Comparison of ENCODE assay signal across 14 cellular contexts in the genomic region with DNA sequence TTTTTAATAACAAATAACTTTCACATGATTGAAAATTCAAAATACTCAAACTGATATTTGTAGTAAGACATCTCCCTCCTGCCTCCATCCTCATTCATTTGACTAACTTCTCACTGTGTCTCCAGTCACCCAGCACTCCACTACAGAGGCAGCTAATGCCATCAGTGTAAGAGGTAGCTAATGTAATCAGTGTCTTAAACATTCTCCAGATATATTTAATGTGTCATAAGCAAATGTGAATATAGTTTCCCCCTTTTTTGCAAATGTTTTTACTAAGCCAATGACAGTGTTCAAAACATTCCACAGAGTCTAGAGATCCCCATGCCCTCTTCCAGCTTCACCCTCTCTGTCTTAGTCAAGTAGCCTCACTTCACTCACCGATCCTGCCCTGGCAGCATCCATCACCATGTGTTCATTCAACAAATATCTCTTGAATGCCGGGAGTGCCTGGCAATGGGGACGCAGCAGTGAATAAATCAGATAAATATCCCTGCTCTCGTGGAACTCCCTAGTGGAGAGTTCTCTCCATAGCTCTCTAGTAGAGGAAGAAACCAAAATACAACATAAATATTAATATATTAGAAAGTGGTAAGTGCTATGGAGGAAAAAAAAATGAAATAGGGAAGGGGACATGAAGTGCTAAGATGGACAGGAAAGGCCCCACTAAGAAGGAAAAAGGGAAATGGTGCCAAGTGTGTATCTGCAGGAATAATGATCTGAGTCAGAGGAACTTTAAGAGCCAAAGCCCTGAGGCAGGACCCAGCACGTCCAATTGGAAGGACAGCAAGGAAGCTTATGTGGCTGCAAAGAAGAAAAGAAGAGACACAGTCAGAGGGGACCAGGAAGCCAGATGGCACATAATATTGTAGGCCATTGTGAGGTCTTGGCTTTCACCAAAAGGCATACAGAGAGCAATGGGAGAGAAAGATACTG. TPM values are rescaled to one million over a fixed set of nuclear protein-coding genes. Genes with fewer than 3 reads are reported as not detected.
DNase-seq lines count a peak whose midpoint lies in the region; ATAC-seq and TF ChIP-seq lines count a peak whose summit lies in the region.
"Had no signal": no experiment of that assay in that cellular context is flagged by ENCODE, and none has a peak within 500 bp of the region (broad histone marks: within the 10 kb centered on the region; RNA-seq: fewer than 3 reads in every experiment).

No MANE protein-coding gene starts in this region.

- CTCF ChIA-PET in AG04450 (lab: Charles Lee): interaction anchor here (0.6 kb wide), 1 partner anchor 149 kb away, joined by 3 read pairs; no protein-coding TSS in a partner anchor
- CTCF ChIA-PET in activated naive CD4-positive, alpha-beta T cell treated with anti-CD3 and anti-CD28 coated beads for 36 hours (lab: Charles Lee): interaction anchor here (0.6 to 0.7 kb wide), 2 partner anchors 15 to 117 kb away, joined by 3 to 4 read pairs; no protein-coding TSS in a partner anchor

- H3K27ac Mint-ChIP-seq in brain (peak overlapping the region in 4 of 5 experiments; percentile 8 to 87 (median 74)), nephron progenitor cell (no peak overlapping the region)
- H3K27ac Mint-ChIP-seq in activated naive CD4-positive, alpha-beta T cell treated with anti-CD3 and anti-CD28 coated beads for 36 hours: no peak overlapping the region
- H3K27ac Mint-ChIP-seq: type B pancreatic cell had no signal

- H3K36me3 Mint-ChIP-seq in brain (peaks cover 64% of the 10 kb centered on the region), nephron progenitor cell (ENCODE audit: low read depth) (peaks cover 38% of the 10 kb centered on the region)
- H3K36me3 Mint-ChIP-seq in activated naive CD4-positive, alpha-beta T cell treated with anti-CD3 and anti-CD28 coated beads for 36 hours (ENCODE audit: low read depth): peaks cover 66% of the 10 kb centered on the region

- peak overlapping the region in 1 of 5 experiments; percentile 29 for H3K4me3 Mint-ChIP-seq in brain
- H3K4me3 Mint-ChIP-seq in activated naive CD4-positive, alpha-beta T cell treated with anti-CD3 and anti-CD28 coated beads for 36 hours: no peak overlapping the region
- H3K4me3 Mint-ChIP-seq in nephron progenitor cell: no peak overlapping the region
- H3K4me3 Mint-ChIP-seq: type B pancreatic cell had no signal

- 41% methylated on average over 5 of the region's 5 CpGs for WGBS in right cardiac atrium

- H3K36me3 ChIP-seq in upper lobe of right lung: peaks cover 9% of the 10 kb centered on the region

- H3K4me1 Mint-ChIP-seq in brain (peaks cover 5% of the 10 kb centered on the region), nephron progenitor cell (no peaks in the 10 kb centered on the region)
- H3K4me1 Mint-ChIP-seq in activated naive CD4-positive, alpha-beta T cell treated with anti-CD3 and anti-CD28 coated beads for 36 hours (ENCODE audit: low read depth): peaks cover 5% of the 10 kb centered on the region

- H3K4me3 ChIP-seq in AG04450 (ENCODE audit: low read depth, low read length) (no peak overlapping the region), right cardiac atrium (ENCODE audit: low read length) (no peak overlapping the region), upper lobe of right lung (no peak overlapping the region)
- H3K4me3 ChIP-seq: dorsolateral prefrontal cortex, skin epidermis had no signal

- peaks cover 2% of the 10 kb centered on the region for H3K27me3 Mint-ChIP-seq in brain
- no peaks in the 10 kb centered on the region for H3K27me3 Mint-ChIP-seq in activated naive CD4-positive, alpha-beta T cell treated with anti-CD3 and anti-CD28 coated beads for 36 hours (ENCODE audit: low read depth)
- H3K27me3 Mint-ChIP-seq in nephron progenitor cell (ENCODE audit: low read depth, poor library complexity): no peaks in the 10 kb centered on the region
- H3K27me3 Mint-ChIP-seq: type B pancreatic cell had no signal

- POLR2A ChIA-PET in AG04450 (lab: Yijun Ruan, JAX): no interaction called here

- intact Hi-C loops in right cardiac atrium (cut with DNase I) (no loop called here), upper lobe of right lung (cut with DNase I) (no loop called here)
- intact Hi-C loops in activated naive CD4-positive, alpha-beta T cell treated with anti-CD3 and anti-CD28 coated beads for 36 hours (cut with micrococcal nuclease): no loop called here

- H3K27me3 ChIP-seq in AG04450 (ENCODE audit: control insufficient read depth, insufficient read depth, low read length): no peaks in the 10 kb centered on the region
- no peaks in the 10 kb centered on the region for H3K27me3 ChIP-seq in right cardiac atrium (ENCODE audit: control insufficient read depth, insufficient read depth)
- no peaks in the 10 kb centered on the region for H3K27me3 ChIP-seq in upper lobe of right lung
- H3K27me3 ChIP-seq: dorsolateral prefrontal cortex had no signal

- peaks cover 5 to 36% (median 27%) of the 10 kb centered on the region in 5 experiments for H3K9me3 Mint-ChIP-seq in brain
- peaks cover 25% of the 10 kb centered on the region for H3K9me3 Mint-ChIP-seq in activated naive CD4-positive, alpha-beta T cell treated with anti-CD3 and anti-CD28 coated beads for 36 hours
- peaks cover 21% of the 10 kb centered on the region for H3K9me3 Mint-ChIP-seq in nephron progenitor cell
- H3K9me3 Mint-ChIP-seq: type B pancreatic cell had no signal

- peaks cover 3% of the 10 kb centered on the region for H3K4me1 ChIP-seq in right cardiac atrium (ENCODE audit: control insufficient read depth, insufficient read depth, low read length)
- no peaks in the 10 kb centered on the region for H3K4me1 ChIP-seq in upper lobe of right lung

- DNase-seq in AG04450 (ENCODE audit: low read depth, low spot score): no peak
- DNase-seq in HT1080 (ENCODE audit: low read depth): peak; percentile 25
- no peak for DNase-seq in right cardiac atrium
- no peak for DNase-seq in activated naive CD4-positive, alpha-beta T cell treated with anti-CD3 and anti-CD28 coated beads for 36 hours
- no peak for DNase-seq in upper lobe of right lung
- no peak for DNase-seq in nephron progenitor cell
- DNase-seq: activated CD4-positive, alpha-beta T cell treated with anti-CD3 and anti-CD28 coated beads for 1 hour; NCI-H510A; SHP77 treated with DMSO at 0.1 percent for 48 hours had no signal

- TF ChIP-seq CTCF in AG04450 (IDR thresholded peaks at IDR 0.05; ENCODE audit: low read depth, low read length) (peak; percentile 21; the same call in 1 of the 2 replicates), brain (conservative IDR thresholded peaks at IDR 0.05) (no peak), upper lobe of right lung (IDR thresholded peaks at IDR 0.05) (no peak), nephron progenitor cell (IDR thresholded peaks at IDR 0.05) (no peak)

- H3K9me3 ChIP-seq in AG04450 (ENCODE audit: control insufficient read depth, insufficient read depth, low read length) (no peaks in the 10 kb centered on the region), right cardiac atrium (ENCODE audit: control insufficient read depth, low read length) (no peaks in the 10 kb centered on the region), upper lobe of right lung (no peaks in the 10 kb centered on the region)

- H3K27ac ChIP-seq in AG04450 (ENCODE audit: low read depth, low read length) (no peak overlapping the region), right cardiac atrium (ENCODE audit: low read length) (no peak overlapping the region), upper lobe of right lung (no peak overlapping the region)

- ATAC-seq in right cardiac atrium (peak; percentile 42 to 72), HG03469 (IDR thresholded peaks at IDR 0.05; ENCODE audit: unreplicated experiment) (no peak), upper lobe of right lung (no peak)

RNA-seq across cellular contexts. Expression of a gene that starts 18.7 kb away (rescaled TPM):
- polyA plus RNA-seq in AG04450 (2011; rRNA removed) (16.4 and 16.6 TPM in 2 replicates), brain (ENCODE audit: insufficient read depth, low read depth, low replicate concordance) (12.4 TPM), right cardiac atrium (4.5 TPM)
- polyA minus RNA-seq in AG04450 (2011; rRNA and poly(A)+ RNA removed): 32.4 and 42.1 TPM in 2 replicates
- total RNA-seq in HT1080 (2014; rRNA removed; shearing (Covaris generic)): 22.4 and 28.0 TPM in 2 replicates
- polyA plus RNA-seq in HT1080 (2015; cell fraction: cytosol; rRNA removed): 9.6 and 12.8 TPM in 2 replicates
- 21.8 and 25.0 TPM in 2 replicates for polyA plus RNA-seq in HT1080 (2015; cell fraction: nucleus; rRNA removed)
- total RNA-seq in right cardiac atrium (10 to 100 TPM in 3 of 4 donors, 1 to 10 TPM in 1; 7.9 to 11.1 (median 10.2) TPM), upper lobe of right lung (14.3 TPM)
- total RNA-seq in activated naive CD4-positive, alpha-beta T cell treated with anti-CD3 and anti-CD28 coated beads for 36 hours: 10 to 100 TPM; 14.3 to 15.1 TPM

RNA-seq across cellular contexts. Expression of a gene that starts 30.3 kb away (rescaled TPM):
- polyA plus RNA-seq in AG04450 (2011; rRNA removed) (28.3 and 30.5 TPM in 2 replicates), brain (ENCODE audit: insufficient read depth, low read depth, low replicate concordance) (35.1 TPM), right cardiac atrium (24.8 TPM)
- polyA minus RNA-seq in AG04450 (2011; rRNA and poly(A)+ RNA removed): 41.1 and 53.9 TPM in 2 replicates
- 46.3 and 46.4 TPM in 2 replicates for total RNA-seq in HT1080 (2014; rRNA removed; shearing (Covaris generic))
- 36.1 and 43.9 TPM in 2 replicates for polyA plus RNA-seq in HT1080 (2015; cell fraction: cytosol; rRNA removed)
- 91.4 and 93.8 TPM in 2 replicates for polyA plus RNA-seq in HT1080 (2015; cell fraction: nucleus; rRNA removed)
- total RNA-seq in right cardiac atrium (10 to 100 TPM; 27.9 to 33.6 (median 31.5) TPM), upper lobe of right lung (39.0 TPM)
- total RNA-seq in activated naive CD4-positive, alpha-beta T cell treated with anti-CD3 and anti-CD28 coated beads for 36 hours: 10 to 100 TPM; 49.9 to 55.4 TPM

Comparison
In these comparisons a context has a peak if more than half of its experiments do, and no peak if none do; other contexts are left out.
1. H3K27ac Mint-ChIP-seq: peak in brain (4 of 5); none in activated naive CD4-positive, alpha-beta T cell treated with anti-CD3 and anti-CD28 coated beads for 36 hours (single experiment) and nephron progenitor cell (single experiment).
2. ATAC-seq: peak in right cardiac atrium (2 of 2); none in HG03469 (single experiment) and upper lobe of right lung (single experiment).